ENCODE assay signal across 8 cellular contexts in genomic region chr1:27527223-27527856, GRCh38. TPM values are rescaled to one million over a fixed set of nuclear protein-coding genes. Genes with fewer than 3 reads are reported as not detected.
DNase-seq lines count a peak whose midpoint lies in the region; ATAC-seq and TF ChIP-seq lines count a peak whose summit lies in the region.

No MANE protein-coding gene starts in this region.

- peak; percentile 84 for DNase-seq in GM13977 (ENCODE audit: low spot score)
- DNase-seq in NCI-H2107 (lab: John Stamatoyannopoulos, UW), result peak; percentile 92
- peak; percentile 65 for DNase-seq in activated CD4-positive, alpha-beta T cell treated with anti-CD3 and anti-CD28 coated beads, Interleukin-2, amount 50 U/mL, for 1 hour
- DNase-seq in foreskin keratinocyte, result no peak
- no peak for DNase-seq in osteocyte (ENCODE audit: extremely low spot score, unreplicated experiment)
- no peak for DNase-seq in HK-2 (ENCODE audit: unreplicated experiment)
- DNase-seq in GDM1 (lab: John Stamatoyannopoulos, UW), result no peak

- H3K36me3 Mint-ChIP-seq in osteocyte (ENCODE audit: unreplicated experiment), result peaks cover 11% of the 10 kb centered on the region

- peaks cover 74% of the 10 kb centered on the region for H3K4me1 Mint-ChIP-seq in osteocyte (ENCODE audit: unreplicated experiment)

- H3K4me1 ChIP-seq in foreskin keratinocyte, result peaks cover 38% of the 10 kb centered on the region

- no peaks in the 10 kb centered on the region for H3K9me3 Mint-ChIP-seq in osteocyte (ENCODE audit: unreplicated experiment)

- H3K4me3 Mint-ChIP-seq in osteocyte (ENCODE audit: unreplicated experiment), result no peak overlapping the region

- TF ChIP-seq CTCF in GM13977 (IDR thresholded peaks at IDR 0.05; ENCODE audit: extremely low read depth, insufficient read depth, missing control alignments) (no peak), foreskin keratinocyte (conservative IDR thresholded peaks at IDR 0.05) (no peak), osteocyte (IDR thresholded peaks at IDR 0.05) (no peak)

- H3K27me3 Mint-ChIP-seq in osteocyte (ENCODE audit: unreplicated experiment), result no peaks in the 10 kb centered on the region

- H3K27me3 ChIP-seq in foreskin keratinocyte, result no peaks in the 10 kb centered on the region

- peak overlapping the region; percentile 83 for H3K27ac Mint-ChIP-seq in osteocyte (ENCODE audit: unreplicated experiment)

- no peak for ATAC-seq in foreskin keratinocyte
- no peak for ATAC-seq in GM18909 (IDR thresholded peaks at IDR 0.05; ENCODE audit: poor library complexity, unreplicated experiment)

- peak overlapping the region; percentile 68 for H3K27ac ChIP-seq in foreskin keratinocyte

- in situ Hi-C loops in GM13977 (cut with MboI; ENCODE audit: low pct_unique_long_range_greater_than_20kb, low sequenced_read_pairs, unreplicated experiment), result no loop called here

RNA-seq across cellular contexts. Expression of gene WASF2, which starts 37.4 kb away (rescaled TPM):
- total RNA-seq in foreskin keratinocyte (49.9 and 53.9 TPM in 2 replicates), osteocyte (187 and 189 TPM in 2 replicates)
- polyA plus RNA-seq in foreskin keratinocyte, result 28.7 and 30.1 TPM in 2 replicates

Comparison
In these comparisons a context has a peak if more than half of its experiments do, and no peak if none do; other contexts are left out.
1. DNase-seq: peak in GM13977 (single experiment), NCI-H2107 (single experiment) and activated CD4-positive, alpha-beta T cell treated with anti-CD3 and anti-CD28 coated beads, Interleukin-2, amount 50 U/mL, for 1 hour (single experiment); none in foreskin keratinocyte (0 of 2), osteocyte (single experiment), HK-2 (single experiment) and GDM1 (single experiment).